26 cellular contexts compared by ENCODE assay signal in the genomic region with DNA sequence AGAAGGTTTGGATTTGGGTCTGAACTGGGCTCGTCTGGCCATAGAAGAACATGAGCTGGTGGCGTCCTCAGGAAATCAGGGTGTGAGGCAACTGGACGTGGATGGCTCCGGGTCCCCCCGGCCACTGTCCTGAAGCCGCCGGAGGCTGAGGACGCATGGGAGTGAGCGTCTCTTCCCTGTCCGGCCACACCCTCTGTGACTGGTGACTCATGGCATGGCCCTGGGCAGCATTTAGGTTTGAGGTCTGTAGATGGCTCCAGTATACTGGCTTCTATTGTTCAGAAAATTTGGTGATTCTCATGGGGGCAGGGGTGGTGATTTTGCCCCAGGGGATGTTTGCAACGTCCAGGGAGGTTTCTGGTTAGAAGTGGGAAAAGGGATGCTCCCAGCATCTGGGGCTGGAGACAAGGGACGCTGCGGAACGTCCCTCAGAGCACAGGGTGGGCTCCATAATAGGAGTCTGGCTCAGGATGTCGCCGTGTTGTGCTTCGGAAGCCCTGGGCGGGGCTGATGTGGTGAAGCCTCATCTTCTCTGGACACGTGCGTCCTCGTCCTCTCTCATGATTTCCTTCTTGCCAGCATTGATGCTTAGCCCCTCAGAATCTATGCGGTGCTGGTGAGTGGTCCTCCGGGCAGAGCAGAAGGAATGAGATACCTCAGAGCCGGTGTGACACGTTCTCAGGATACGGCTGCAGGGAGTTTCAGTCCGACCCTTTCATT. TPM values are rescaled to one million over a fixed set of nuclear protein-coding genes. Genes with fewer than 3 reads are reported as not detected.
DNase-seq lines count a peak whose midpoint lies in the region; TF ChIP-seq lines count a peak whose summit lies in the region.
"Had no signal": no experiment of that assay in that cellular context is flagged by ENCODE, and none has a peak within 500 bp of the region (broad histone marks: within the 10 kb centered on the region; RNA-seq: fewer than 3 reads in every experiment).

No MANE protein-coding gene starts in this region.

- H3K36me3 ChIP-seq in GM23248 (ENCODE audit: low read depth) (peaks cover 15% of the 10 kb centered on the region; the same call in 1 of the 2 replicates), SJSA1 (peaks cover 98% of the 10 kb centered on the region)
- H3K36me3 ChIP-seq: ovary, SJCRH30 had no signal

- H3K4me3 ChIP-seq in GM23248 (no peak overlapping the region), SJSA1 (no peak overlapping the region), fibroblast of the aortic adventitia (ENCODE audit: low read depth, low read length) (no peak overlapping the region)
- H3K4me3 ChIP-seq: ascending aorta, BLaER1, left ventricle myocardium inferior, ovary, SJCRH30, tibial nerve had no signal

- no peak for TF ChIP-seq CTCF in fibroblast of the aortic adventitia (IDR thresholded peaks at IDR 0.05; ENCODE audit: insufficient read depth, low read length)

- H3K4me2 ChIP-seq in GM23248 (ENCODE audit: unreplicated experiment): no peak overlapping the region
- H3K4me2 ChIP-seq: BLaER1 had no signal

- no peaks in the 10 kb centered on the region for H3K9me2 ChIP-seq in GM23248 (ENCODE audit: insufficient read depth)

- H3K4me1 ChIP-seq in GM23248 (ENCODE audit: insufficient read depth) (no peaks in the 10 kb centered on the region), SJSA1 (replicated peaks) (peaks cover 18% of the 10 kb centered on the region)

- no peak overlapping the region; the same call in 1 of the 2 replicates for H3K27ac ChIP-seq in GM23248
- H3K27ac ChIP-seq in SJSA1: peak overlapping the region; percentile 65
- H3K27ac ChIP-seq: ascending aorta, BLaER1, left ventricle myocardium inferior, ovary, SJCRH30, tibial nerve had no signal

- no peaks in the 10 kb centered on the region for H3K79me2 ChIP-seq in GM23248 (ENCODE audit: insufficient read depth)

- DNase-seq in A172 (ENCODE audit: low spot score) (peak; percentile 88), GM23248 (peak; percentile 75), SJSA1 (ENCODE audit: low read depth in 1 of 2, low spot score in 2 of 2) (peak; percentile 83 to 89), fibroblast of the aortic adventitia (ENCODE audit: low read depth) (peak; percentile 16), GF-D8 (lab: John Stamatoyannopoulos, UW) (no peak), anterior cingulate cortex (lab: John Stamatoyannopoulos, UW) (no peak), NCI-H146 (lab: John Stamatoyannopoulos, UW) (no peak)
- DNase-seq in activated CD8-positive, alpha-beta memory T cell treated with anti-CD3 and anti-CD28 coated beads, Interleukin-2, amount 50 U/mL, for 4 hours: no peak
- DNase-seq: activated CD4-positive, alpha-beta T cell treated with anti-CD3 and anti-CD28 coated beads, Interleukin-2, amount 50 U/mL, for 48 hours; activated effector memory CD4-positive, alpha-beta T cell treated with Interleukin-2 at 50 U/mL for 16 hours; activated naive CD8-positive, alpha-beta T cell treated with anti-CD3 and anti-CD28 coated beads for 36 hours; DMS53; GDM1; hippocampal formation; naive thymus-derived CD8-positive, alpha-beta T cell; NCI-H187 treated with DMSO at 0.1 percent for 48 hours; NCI-H2171 treated with DMSO at 0.1 percent for 48 hours; NCI-H524 treated with DMSO at 0.1 percent for 48 hours; ovary; SJCRH30; stimulated activated CD4-positive, alpha-beta T cell treated with anti-CD3 and anti-CD28 coated beads, Interleukin-2, amount 100 ng/mL, for 24 hours; T-helper 1 cell had no signal

- no peaks in the 10 kb centered on the region for H4K20me1 ChIP-seq in GM23248 (ENCODE audit: insufficient read depth)

- H3F3A ChIP-seq in GM23248 (ENCODE audit: insufficient read depth): no peaks in the 10 kb centered on the region

- no peaks in the 10 kb centered on the region for H3K9me3 ChIP-seq in GM23248 (ENCODE audit: low read depth)
- no peaks in the 10 kb centered on the region for H3K9me3 ChIP-seq in SJSA1 (replicated peaks)
- H3K9me3 ChIP-seq: ascending aorta, BLaER1, left ventricle myocardium inferior, ovary, SJCRH30, tibial nerve had no signal

- 66 to 69% methylated on average over 27 of the region's 27 CpGs for WGBS in GM23248 (ENCODE audit: low coverage in 1 of 2, low lambda C conversion rate in 2 of 2, missing lambda C conversion rate in 2 of 2), 2 experiments

- H3K9ac ChIP-seq in GM23248: 0 out of 2 replicates have a peak overlapping the region, but pooled peaks have one; percentile 12
- H3K9ac ChIP-seq: BLaER1 had no signal

- H3K27me3 ChIP-seq in GM23248 (replicated peaks; ENCODE audit: insufficient read depth): no peaks in the 10 kb centered on the region
- H3K27me3 ChIP-seq in SJSA1 (replicated peaks): no peaks in the 10 kb centered on the region
- H3K27me3 ChIP-seq: ascending aorta, BLaER1, ovary, SJCRH30, tibial nerve had no signal

- H2AFZ ChIP-seq in GM23248: no peak overlapping the region

- in situ Hi-C loops in GM23248 (cut with MboI): no loop called here

RNA-seq across cellular contexts. Expression of gene PITRM1, which starts 49.9 kb away (rescaled TPM):
- 99.5 and 105 TPM in 2 replicates for total RNA-seq in A172 (2014; rRNA removed; shearing (Covaris generic))
- 75.5 and 94.4 TPM in 2 replicates for total RNA-seq in GM23248 (2014; rRNA removed; shearing (Covaris generic))
- 79.7 and 81.9 TPM in 2 replicates for polyA plus RNA-seq in GM23248 (2016; fragmentation: Nextera tagmentation; extraction: Ambion mirVana)
- 51.0 and 72.8 TPM in 2 replicates for total RNA-seq in SJSA1 (2014; rRNA removed; shearing (Covaris generic))
- total RNA-seq in fibroblast of the aortic adventitia (ENCODE audit: low replicate concordance): 29.7 and 110 TPM in 2 replicates

RNA-seq across cellular contexts. Expression of gene PFKP, which starts 55.3 kb away (rescaled TPM):
- total RNA-seq in A172 (2014; rRNA removed; shearing (Covaris generic)): 233 and 244 TPM in 2 replicates
- total RNA-seq in GM23248 (2014; rRNA removed; shearing (Covaris generic)): 137 and 159 TPM in 2 replicates
- 133 TPM in 2 replicates for polyA plus RNA-seq in GM23248 (2016; fragmentation: Nextera tagmentation; extraction: Ambion mirVana)
- total RNA-seq in SJSA1 (2014; rRNA removed; shearing (Covaris generic)): 515 and 604 TPM in 2 replicates
- total RNA-seq in fibroblast of the aortic adventitia (ENCODE audit: low replicate concordance): 39.1 and 111 TPM in 2 replicates

Comparison
In these comparisons a context has a peak if more than half of its experiments do, and no peak if none do; other contexts are left out.
1. DNase-seq: peak in A172 (single experiment), GM23248 (single experiment), SJSA1 (2 of 2) and fibroblast of the aortic adventitia (single experiment); none in activated CD8-positive, alpha-beta memory T cell treated with anti-CD3 and anti-CD28 coated beads, Interleukin-2, amount 50 U/mL, for 4 hours (single experiment), GF-D8 (single experiment), anterior cingulate cortex (0 of 58) and NCI-H146 (single experiment).